ENCODE assay signal across 12 cellular contexts in genomic region chr20:1638643-1639042, GRCh38. TPM values are rescaled to one million over a fixed set of nuclear protein-coding genes. Genes with fewer than 3 reads are reported as not detected.
"Had no signal": no experiment of that assay in that cellular context is flagged by ENCODE, and none has a peak within 500 bp of the region (broad histone marks: within the 10 kb centered on the region; RNA-seq: fewer than 3 reads in every experiment).

No MANE protein-coding gene starts in this region.

RNA-seq across cellular contexts. Expression of gene SIRPB1, which starts 18.8 kb away (rescaled TPM):
- total RNA-seq: fibroblast of villous mesenchyme had no signal
- polyA plus RNA-seq: fibroblast of lung had no signal

RNA-seq across cellular contexts. Expression of gene SIRPG, which starts 18.9 kb away (rescaled TPM):
- total RNA-seq: dermis blood vessel endothelial cell, endothelial cell of umbilical vein, epithelial cell of proximal tubule, fibroblast of lung, fibroblast of villous mesenchyme, foreskin keratinocyte, frontal cortex, hepatocyte, left lobe of liver, left ventricle myocardium inferior, mammary epithelial cell had no signal
- polyA plus RNA-seq: endothelial cell of umbilical vein, fibroblast of lung, foreskin keratinocyte, heart left ventricle, hepatocyte had no signal
